ENCODE assay signal across 12 cellular contexts in genomic region chr1:192489046-192489445, GRCh38.
DNase-seq lines count a peak whose midpoint lies in the region; ATAC-seq and TF ChIP-seq lines count a peak whose summit lies in the region.
"Had no signal": no experiment of that assay in that cellular context is flagged by ENCODE, and none has a peak within 500 bp of the region (broad histone marks: within the 10 kb centered on the region; RNA-seq: fewer than 3 reads in every experiment).

No MANE protein-coding gene starts in this region.

- intact Hi-C loops in heart left ventricle (cut with DNase I) = loop anchor here in 1 of 10 donors (5.0 kb wide), 1 partner anchor 318 kb away; the partner anchor contains the start of gene RGS2

- H3K4me1 ChIP-seq in skeletal muscle tissue (ENCODE audit: control insufficient read depth in 3 of 3, insufficient read depth in 3 of 3, low read length in 3 of 3) = no peaks in the 10 kb centered on the region
- peaks cover 0 to 16% (median 4%) of the 10 kb centered on the region in 12 donors for H3K4me1 ChIP-seq in heart left ventricle

- TF ChIP-seq POLR2A in heart left ventricle (IDR thresholded peaks at IDR 0.05) = no peak

- ATAC-seq in GM21825 (IDR thresholded peaks at IDR 0.05; ENCODE audit: unreplicated experiment) = no peak
- no peak for ATAC-seq in heart left ventricle

- 30 to 50% (median 38%) methylated on average over 1 of the region's 1 CpG for WGBS in heart left ventricle, 4 donors

- no peaks in the 10 kb centered on the region for H3K36me3 ChIP-seq in skeletal muscle tissue (ENCODE audit: control insufficient read depth in 3 of 3, insufficient read depth in 3 of 3, low read length in 3 of 3)
- H3K36me3 ChIP-seq in heart left ventricle = no peaks in the 10 kb centered on the region

- H3K9me3 ChIP-seq in skeletal muscle tissue (ENCODE audit: control insufficient read depth in 3 of 3, low read length in 3 of 3) (no peaks in the 10 kb centered on the region), heart left ventricle (peaks cover 0 to 2% (median 0%) of the 10 kb centered on the region in 12 donors)

- DNase-seq in EH (ENCODE audit: low read depth) (peak; percentile 76), NCI-H69 (lab: John Stamatoyannopoulos, UW) (peak; percentile 86), fibroblast of the aortic adventitia (ENCODE audit: low read depth) (peak; percentile 61), NOMO-1 (lab: John Stamatoyannopoulos, UW; ENCODE audit: unreplicated experiment in 2 of 2) (no peak), heart left ventricle (no peak), cerebellar nuclear complex (lab: John Stamatoyannopoulos, UW) (no peak)
- DNase-seq: NCI-H187 treated with DMSO at 0.1 percent for 48 hours; occipital lobe; stimulated activated CD4-positive, alpha-beta T cell treated with anti-CD3 and anti-CD28 coated beads, Interleukin-4, amount 100 ng/mL, for 4 hours had no signal

- H3K27me3 ChIP-seq in skeletal muscle tissue (ENCODE audit: control insufficient read depth in 3 of 3, insufficient read depth in 3 of 3, low read length in 3 of 3) (no peaks in the 10 kb centered on the region), heart left ventricle (no peaks in the 10 kb centered on the region)

- peak overlapping the region; percentile 26 for H3K27ac ChIP-seq in skeletal muscle tissue (ENCODE audit: low read depth, low read length)
- H3K27ac ChIP-seq in heart left ventricle = peak overlapping the region in 6 of 12 donors; percentile 19 to 79 (median 42)
- H3K27ac ChIP-seq: RWPE1 had no signal

- TF ChIP-seq CTCF in fibroblast of the aortic adventitia (IDR thresholded peaks at IDR 0.05; ENCODE audit: insufficient read depth, low read length) (no peak), heart left ventricle (IDR thresholded peaks at IDR 0.05) (no peak)

- H3K4me3 ChIP-seq in fibroblast of the aortic adventitia (ENCODE audit: low read depth, low read length) (no peak overlapping the region), skeletal muscle tissue (ENCODE audit: low read length in 3 of 3) (no peak overlapping the region), heart left ventricle (no peak overlapping the region)

- H3K9ac ChIP-seq in skeletal muscle tissue (ENCODE audit: low read depth in 1 of 3, low read length in 3 of 3) = peak overlapping the region in 1 of 3 donors; percentile 27

Comparison
In these comparisons a context has a peak if more than half of its experiments do, and no peak if none do; other contexts are left out.
1. DNase-seq: peak in EH (single experiment), NCI-H69 (single experiment) and fibroblast of the aortic adventitia (single experiment); none in NOMO-1 (0 of 2), heart left ventricle (0 of 5) and cerebellar nuclear complex (0 of 2).